Comparison of ENCODE assay signal across 10 cellular contexts in the genomic region with DNA sequence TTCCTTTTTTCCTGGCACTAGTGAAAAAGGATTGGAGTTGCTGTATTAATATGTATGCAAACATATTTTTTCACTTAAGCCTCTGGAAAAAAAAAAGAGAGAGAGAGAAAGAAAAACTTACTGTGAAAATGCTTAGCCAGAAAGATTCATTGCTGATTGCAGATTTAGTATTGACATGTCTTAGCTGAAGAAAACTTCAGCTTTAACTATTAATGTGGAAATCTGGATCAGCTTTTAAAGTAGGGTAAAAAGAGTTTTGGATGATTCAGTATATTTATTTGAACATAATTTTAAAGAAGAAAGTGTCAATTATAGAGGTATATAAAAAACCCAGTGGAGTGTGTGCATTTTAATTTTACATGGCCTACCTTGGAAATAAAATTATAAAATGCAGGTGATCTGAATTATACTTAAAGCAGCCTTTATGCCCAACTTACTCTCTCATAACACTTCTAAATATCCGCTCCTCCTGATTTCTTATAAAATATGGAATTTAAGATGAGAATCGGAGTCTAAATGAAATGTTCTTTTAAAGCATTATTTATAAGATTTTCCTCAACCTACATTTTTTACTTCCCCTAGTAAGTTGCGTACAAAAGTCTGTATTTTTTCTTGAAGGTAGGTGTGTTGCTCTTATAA. TPM values are rescaled to one million over a fixed set of nuclear protein-coding genes. Genes with fewer than 3 reads are reported as not detected.
DNase-seq lines count a peak whose midpoint lies in the region; ATAC-seq and TF ChIP-seq lines count a peak whose summit lies in the region.
"Had no signal": no experiment of that assay in that cellular context is flagged by ENCODE, and none has a peak within 500 bp of the region (broad histone marks: within the 10 kb centered on the region; RNA-seq: fewer than 3 reads in every experiment).

No MANE protein-coding gene starts in this region.

- H3K36me3 ChIP-seq in heart left ventricle (peaks cover 0 to 24% (median 6%) of the 10 kb centered on the region in 9 donors), brain microvascular endothelial cell (replicated peaks) (peaks cover 21% of the 10 kb centered on the region), mucosa of rectum (ENCODE audit: control insufficient read depth in 2 of 2, insufficient read depth in 2 of 2, low read length in 2 of 2) (peaks cover 11 to 16% of the 10 kb centered on the region in 2 donors), uterus (no peaks in the 10 kb centered on the region)

- in situ Hi-C loops in brain microvascular endothelial cell (cut with HindIII; ENCODE audit: low pct_ligation_motif_present, low sequenced_read_pairs) = loop anchor here (10.0 kb wide), 1 partner anchor 684 kb away; no protein-coding TSS in a partner anchor

- peak overlapping the region in 11 of 12 donors; percentile 61 to 100 (median 98) for H3K27ac ChIP-seq in heart left ventricle
- H3K27ac ChIP-seq in brain microvascular endothelial cell = peak overlapping the region; percentile 50
- H3K27ac ChIP-seq in mucosa of rectum (ENCODE audit: low read depth in 2 of 2, low read length in 2 of 2) = peak overlapping the region; percentile 37 to 44
- H3K27ac ChIP-seq in uterus = peak overlapping the region; percentile 95 to 99

- H3K9ac ChIP-seq in mucosa of rectum (ENCODE audit: low read depth in 1 of 2, low read length in 2 of 2) = peak overlapping the region in 1 of 2 donors; percentile 36

- H3K9me3 ChIP-seq in heart left ventricle (no peaks in the 10 kb centered on the region), mucosa of rectum (ENCODE audit: control insufficient read depth in 2 of 2, low read length in 2 of 2) (no peaks in the 10 kb centered on the region), uterus (no peaks in the 10 kb centered on the region)

- 46 to 68% (median 57%) methylated on average over 3 of the region's 3 CpGs for WGBS in heart left ventricle, 4 donors

- TF ChIP-seq POLR2A in heart left ventricle (IDR thresholded peaks at IDR 0.05) (no peak), uterus (IDR thresholded peaks at IDR 0.05) (no peak)

- no peak for DNase-seq in heart left ventricle
- no peak for DNase-seq in left ventricle myocardium superior
- no peak for DNase-seq in brain microvascular endothelial cell
- no peak for DNase-seq in uterus
- DNase-seq in SW 1271 (lab: John Stamatoyannopoulos, UW) = no peak
- DNase-seq in NCI-H1694 (lab: John Stamatoyannopoulos, UW) = no peak
- DNase-seq: NCI-H2029 treated with DMSO at 0.1 percent for 48 hours; stimulated activated naive CD4-positive, alpha-beta T cell treated with Interleukin-2 at 50 U/mL for 16 hours had no signal

- H3K27me3 ChIP-seq in heart left ventricle (no peaks in the 10 kb centered on the region), brain microvascular endothelial cell (replicated peaks) (no peaks in the 10 kb centered on the region), mucosa of rectum (ENCODE audit: control insufficient read depth in 2 of 2, insufficient read depth in 2 of 2, low read length in 2 of 2) (no peaks in the 10 kb centered on the region), uterus (no peaks in the 10 kb centered on the region)

- ATAC-seq in heart left ventricle = no peak
- ATAC-seq in left ventricle myocardium superior = no peak
- ATAC-seq in GM21423 (IDR thresholded peaks at IDR 0.05; ENCODE audit: unreplicated experiment) = no peak

- H3K4me3 ChIP-seq in heart left ventricle = peak overlapping the region in 10 of 12 donors; percentile 81 to 98 (median 92)
- peak overlapping the region; percentile 96 for H3K4me3 ChIP-seq in brain microvascular endothelial cell (ENCODE audit: low read depth, low read length)
- peak overlapping the region in 1 of 2 donors; percentile 99 for H3K4me3 ChIP-seq in mucosa of rectum (ENCODE audit: low read length in 2 of 2)
- H3K4me3 ChIP-seq in uterus = peak overlapping the region; percentile 80 to 89

- intact Hi-C loops in heart left ventricle (cut with DNase I) = loop anchor here (2.0 to 10.0 kb wide), 25 partner anchors 144 to 1554 kb away; no protein-coding TSS in a partner anchor
- intact Hi-C loops in left ventricle myocardium superior (cut with micrococcal nuclease) = loop anchor here (5.0 to 10.0 kb wide), 3 partner anchors 514 to 1076 kb away; no protein-coding TSS in a partner anchor
- intact Hi-C loops in uterus (cut with DNase I; ENCODE audit: low total_unique reads) = loop anchor here (10.0 kb wide), 1 partner anchor 224 kb away; no protein-coding TSS in a partner anchor

- H3K4me1 ChIP-seq in heart left ventricle (peaks cover 2 to 47% (median 34%) of the 10 kb centered on the region in 12 donors), mucosa of rectum (ENCODE audit: control insufficient read depth in 2 of 2, insufficient read depth in 2 of 2, low read length in 2 of 2) (peaks cover 21 to 27% of the 10 kb centered on the region in 2 donors), uterus (peaks cover 0 to 4% of the 10 kb centered on the region in 2 donors)

- no peak for TF ChIP-seq CTCF in heart left ventricle (IDR thresholded peaks at IDR 0.05)
- no peak for TF ChIP-seq CTCF in brain microvascular endothelial cell (IDR thresholded peaks at IDR 0.05; ENCODE audit: low read depth, low read length, missing control alignments)
- TF ChIP-seq CTCF in uterus (IDR thresholded peaks at IDR 0.05) = no peak

RNA-seq across cellular contexts. Expression of a gene that starts 3.6 kb away (rescaled TPM):
- total RNA-seq in heart left ventricle (100 to 1,000 TPM; 102 to 233 (median 149) TPM), left ventricle myocardium superior (172 TPM), uterus (100 to 1,000 TPM in 3 of 4 donors, 10 to 100 TPM in 1; 53.4 to 260 (median 159) TPM)
- 100 to 1,000 TPM in 1 of 2 donors, 10 to 100 TPM in 1; 13.0 to 154 TPM for polyA plus RNA-seq in heart left ventricle

Comparison
In these comparisons a context has a peak if more than half of its experiments do, and no peak if none do; other contexts are left out.
1. H3K27ac ChIP-seq: peak in every context shown above with its lines; median percentile 98 in heart left ventricle; 97 in uterus; 50 in brain microvascular endothelial cell; 40 in mucosa of rectum.